In the genomic region with DNA sequence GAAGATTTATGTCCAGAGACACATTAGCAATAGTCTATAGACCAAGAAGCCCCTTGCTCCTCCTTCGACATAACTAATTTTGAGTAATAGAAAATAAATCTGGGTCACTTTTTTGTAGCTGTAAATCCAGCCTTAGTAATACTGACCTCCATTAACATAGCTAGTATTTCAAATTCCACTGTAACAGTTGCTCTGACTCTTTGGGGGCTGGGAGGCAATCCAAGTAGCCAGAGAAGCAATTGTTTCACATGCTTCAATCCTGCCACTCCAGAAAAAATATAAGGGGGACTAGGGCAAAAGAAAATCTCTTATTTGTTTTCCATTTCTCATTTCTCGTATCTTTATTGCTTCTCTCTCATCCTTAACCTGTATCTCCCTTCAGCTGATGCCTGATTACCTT, we compare ENCODE assay signal across 1 cellular context.
TF ChIP-seq lines count a peak whose summit lies in the region.

No MANE protein-coding gene starts in this region.

TF ChIP-seq in GM12878, 131 proteins besides CTCF, POLR2A, EP300 and RAD21:
- no peak for TF ChIP-seq DPF2 (IDR thresholded peaks at IDR 0.05)
- no peak for TF ChIP-seq MYB (IDR thresholded peaks at IDR 0.05; ENCODE audit: borderline replicate concordance, low read depth, low read length)
- TF ChIP-seq ZNF384 (IDR thresholded peaks at IDR 0.05; ENCODE audit: borderline replicate concordance, low read depth, low read length): no peak
- TF ChIP-seq SMC3 (IDR thresholded peaks at IDR 0.05; ENCODE audit: borderline replicate concordance, low read length): no peak
